6 cellular contexts compared by ENCODE assay signal in the genomic region with DNA sequence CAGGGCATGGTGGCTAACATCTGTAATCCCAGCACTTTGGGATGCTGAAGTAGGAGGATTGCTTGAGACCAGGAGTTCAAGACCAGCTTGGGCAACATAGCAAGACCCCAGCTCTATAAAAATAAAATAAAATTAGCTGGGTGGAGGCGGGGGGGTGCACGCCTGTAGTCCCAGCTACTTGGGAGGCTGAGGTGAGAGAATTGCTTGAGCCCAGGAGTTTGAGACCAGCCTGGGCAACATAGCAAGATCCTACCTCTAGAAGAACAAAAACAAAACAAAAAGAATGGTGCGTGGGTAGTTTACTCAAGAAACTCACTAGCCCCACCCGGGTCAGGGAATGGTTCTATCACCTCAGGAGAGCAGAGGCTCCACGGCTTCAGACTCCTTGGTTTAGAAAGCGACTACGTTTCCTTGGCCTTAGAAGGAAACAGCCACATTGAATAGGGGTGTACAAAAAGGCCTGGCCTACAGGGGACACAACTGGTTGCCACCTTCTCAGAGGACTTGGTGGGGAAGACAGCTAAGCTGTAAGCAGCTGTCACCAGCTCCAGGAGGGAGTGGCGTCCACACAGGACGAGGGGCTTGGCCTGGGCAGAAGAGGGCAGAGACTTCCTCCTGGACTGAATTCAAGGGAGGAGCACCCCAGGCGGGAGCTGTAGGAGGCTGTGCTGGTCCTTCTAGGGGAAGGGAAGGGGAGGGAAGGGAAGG. TPM values are rescaled to one million over a fixed set of nuclear protein-coding genes. Genes with fewer than 3 reads are reported as not detected.
DNase-seq lines count a peak whose midpoint lies in the region; FAIRE-seq and TF ChIP-seq lines count a peak whose summit lies in the region.

No MANE protein-coding gene starts in this region.

- H3K27ac Mint-ChIP-seq in astrocyte (ENCODE audit: unreplicated experiment), result peak overlapping the region; percentile 47
- peak overlapping the region; percentile 57 for H3K27ac Mint-ChIP-seq in neural crest cell (ENCODE audit: unreplicated experiment)

- H3K4me3 Mint-ChIP-seq in astrocyte (ENCODE audit: unreplicated experiment), result peak overlapping the region; percentile 71
- H3K4me3 Mint-ChIP-seq in neural crest cell, result peak overlapping the region; percentile 86

- H3K4me3 ChIP-seq in HUES48 (ENCODE audit: low read depth, low read length), result peak overlapping the region; percentile 91
- peak overlapping the region; percentile 83 for H3K4me3 ChIP-seq in astrocyte (ENCODE audit: insufficient read depth, low read depth, low read length)

- peak overlapping the region; percentile 100 for H3K4me2 ChIP-seq in astrocyte (ENCODE audit: low read length)

- H3K9me3 Mint-ChIP-seq in astrocyte (ENCODE audit: unreplicated experiment), result no peaks in the 10 kb centered on the region
- peaks cover 3% of the 10 kb centered on the region for H3K9me3 Mint-ChIP-seq in neural crest cell

- DNase-seq in astrocyte (ENCODE audit: low read depth) (peak; percentile 2), neural crest cell (ENCODE audit: low read depth, low spot score) (no peak), GM10266 (ENCODE audit: extremely low spot score) (no peak), GM13976 (ENCODE audit: low spot score) (no peak)

- no peaks in the 10 kb centered on the region for H3K27me3 ChIP-seq in HUES48 (ENCODE audit: control insufficient read depth, insufficient read depth, low read length)
- H3K27me3 ChIP-seq in astrocyte (ENCODE audit: insufficient read depth, low read length), result no peaks in the 10 kb centered on the region

- FAIRE-seq in astrocyte (lab: Jason Lieb, UNC), result no peak

- peak overlapping the region; percentile 55; the same call in 1 of the 2 replicates for H3K9ac ChIP-seq in HUES48 (ENCODE audit: low read depth, low read length)
- peak overlapping the region; percentile 89 for H3K9ac ChIP-seq in astrocyte (ENCODE audit: low read length)

- no peaks in the 10 kb centered on the region; the same call in 1 of the 2 replicates for H3K4me1 ChIP-seq in HUES48 (ENCODE audit: control insufficient read depth, insufficient read depth, low read length)
- peaks cover 3% of the 10 kb centered on the region for H3K4me1 ChIP-seq in astrocyte (ENCODE audit: insufficient read depth, low read length)

- H2AFZ ChIP-seq in astrocyte (ENCODE audit: low read depth, low read length), result peak overlapping the region; percentile 81

- peaks cover 2% of the 10 kb centered on the region for H3K4me1 Mint-ChIP-seq in astrocyte (ENCODE audit: low read depth, unreplicated experiment)
- H3K4me1 Mint-ChIP-seq in neural crest cell, result peaks cover 47% of the 10 kb centered on the region

- H3K36me3 ChIP-seq in HUES48 (ENCODE audit: control insufficient read depth, insufficient read depth, low read length) (peaks cover 48% of the 10 kb centered on the region), astrocyte (ENCODE audit: insufficient read depth, low read length) (peaks cover 2% of the 10 kb centered on the region)

- H4K20me1 ChIP-seq in astrocyte (ENCODE audit: insufficient read depth, low read length), result no peaks in the 10 kb centered on the region

- H3K79me2 ChIP-seq in astrocyte (ENCODE audit: insufficient read depth, low read length), result peaks cover 41% of the 10 kb centered on the region

- TF ChIP-seq CTCF in 22Rv1 (IDR thresholded peaks at IDR 0.05), result no peak
- TF ChIP-seq CTCF in astrocyte (IDR thresholded peaks at IDR 0.05; ENCODE audit: insufficient read depth, low read depth, low read length), result no peak
- no peak for TF ChIP-seq CTCF in neural crest cell (conservative IDR thresholded peaks at IDR 0.05)
- TF ChIP-seq CTCF in GM10266 (IDR thresholded peaks at IDR 0.05; ENCODE audit: control insufficient read depth, insufficient read depth, low read depth, missing control alignments), result no peak
- no peak for TF ChIP-seq CTCF in GM13976 (IDR thresholded peaks at IDR 0.05; ENCODE audit: borderline replicate concordance, control extremely low read depth, extremely low read depth, insufficient read depth, missing control alignments)

- no peaks in the 10 kb centered on the region for H3K9me3 ChIP-seq in HUES48 (ENCODE audit: control insufficient read depth, insufficient read depth, low read length)
- H3K9me3 ChIP-seq in astrocyte (ENCODE audit: insufficient read depth, low read depth, low read length), result no peaks in the 10 kb centered on the region

- H3K27me3 Mint-ChIP-seq in astrocyte (ENCODE audit: low read depth, unreplicated experiment) (no peaks in the 10 kb centered on the region), neural crest cell (ENCODE audit: low read depth) (no peaks in the 10 kb centered on the region)

- no peaks in the 10 kb centered on the region for H3K36me3 Mint-ChIP-seq in astrocyte (ENCODE audit: low read depth, unreplicated experiment)
- H3K36me3 Mint-ChIP-seq in neural crest cell (ENCODE audit: low read depth), result peaks cover 13% of the 10 kb centered on the region

- H3K27ac ChIP-seq in 22Rv1 (peak overlapping the region; percentile 69), HUES48 (ENCODE audit: low read depth, low read length) (no peak overlapping the region), astrocyte (ENCODE audit: low read depth, low read length) (peak overlapping the region; percentile 33)

- in situ Hi-C loops in GM13976 (cut with MboI; ENCODE audit: low sequenced_read_pairs, unreplicated experiment), result no loop called here

RNA-seq across cellular contexts. Expression of a gene that starts 0.7 kb away (rescaled TPM):
- total RNA-seq in astrocyte (5.2 and 7.5 TPM in 2 replicates), neural crest cell (48.7 and 53.9 TPM in 2 replicates)

RNA-seq across cellular contexts. Expression of a gene that starts 1.0 kb away (rescaled TPM):
- total RNA-seq in astrocyte, result 48.5 and 53.7 TPM in 2 replicates
- total RNA-seq in neural crest cell, result 38.1 and 41.9 TPM in 2 replicates

RNA-seq across cellular contexts. Expression of a gene that starts 17.8 kb away (rescaled TPM):
- total RNA-seq in astrocyte (75.0 and 82.2 TPM in 2 replicates), neural crest cell (19.3 and 23.0 TPM in 2 replicates)

RNA-seq across cellular contexts. Expression of a gene that starts 27.9 kb away (rescaled TPM):
- total RNA-seq in astrocyte, result 3.3 and 5.8 TPM in 2 replicates
- 123 and 134 TPM in 2 replicates for total RNA-seq in neural crest cell

RNA-seq across cellular contexts. Expression of a gene that starts 40.0 kb away (rescaled TPM):
- total RNA-seq in astrocyte (not detected in 2 replicates), neural crest cell (not detected in 2 replicates)
